In genomic region chr11:32704261-32704660, GRCh38 we compare ENCODE assay signal across 18 cellular contexts.
A peak's percentile ranks its signal among the peaks of the same experiment; 100 is the strongest.
DNase-seq lines count a peak whose midpoint lies in the region; ATAC-seq and TF ChIP-seq lines count a peak whose summit lies in the region.
"Had no signal": no experiment of that assay in that cellular context is flagged by ENCODE, and none has a peak within 500 bp of the region (broad histone marks: within the 10 kb centered on the region; RNA-seq: fewer than 3 reads in every experiment).

No MANE protein-coding gene starts in this region.

- no peak overlapping the region for H3K27ac Mint-ChIP-seq in stimulated activated effector memory CD8-positive, alpha-beta T cell treated with anti-CD3 and anti-CD28 coated beads, Interleukin-12 subunit alpha, Interleukin-12 subunit beta, amount 100 ng/mL, for 72 hours
- no peak overlapping the region for H3K27ac Mint-ChIP-seq in activated CD8-positive, alpha-beta memory T cell treated with anti-CD3 and anti-CD28 coated beads, Interleukin-2, amount 10 ng/mL, durations not matched to agents 7 days and 5 days
- H3K27ac Mint-ChIP-seq: CD14-positive monocyte; CD4-positive, alpha-beta memory T cell had no signal

- 98% methylated on average over 6 of the region's 6 CpGs for WGBS in mesenchymal stem cell
- 92 to 96% methylated on average over 6 of the region's 6 CpGs for WGBS in lower leg skin, 2 donors

- H3K27me3 ChIP-seq in RWPE2 (ENCODE audit: insufficient read depth, poor library complexity, severe bottlenecking) = no peaks in the 10 kb centered on the region
- peaks cover 0 to 6% of the 10 kb centered on the region in 2 experiments for H3K27me3 ChIP-seq in mesenchymal stem cell (ENCODE audit: control insufficient read depth in 1 of 2, insufficient read depth in 1 of 2, low read length in 2 of 2)
- H3K27me3 ChIP-seq: BLaER1 had no signal

- intact Hi-C loops in lower leg skin (cut with DNase I; ENCODE audit: low total_unique reads) = no loop called here

- no peaks in the 10 kb centered on the region for H3K4me1 Mint-ChIP-seq in stimulated activated effector memory CD8-positive, alpha-beta T cell treated with anti-CD3 and anti-CD28 coated beads, Interleukin-12 subunit alpha, Interleukin-12 subunit beta, amount 100 ng/mL, for 72 hours
- H3K4me1 Mint-ChIP-seq in activated CD8-positive, alpha-beta memory T cell treated with anti-CD3 and anti-CD28 coated beads, Interleukin-2, amount 10 ng/mL, durations not matched to agents 7 days and 5 days = no peaks in the 10 kb centered on the region
- H3K4me1 Mint-ChIP-seq: CD4-positive, alpha-beta memory T cell had no signal

- H4K8ac ChIP-seq in mesenchymal stem cell (ENCODE audit: low read length) = peak overlapping the region; percentile 47

- no peak overlapping the region for H2AFZ ChIP-seq in mesenchymal stem cell (ENCODE audit: low read depth, low read length)

- no peak overlapping the region for H2AK5ac ChIP-seq in mesenchymal stem cell (ENCODE audit: low read length, severe bottlenecking)

- no peak overlapping the region for H3K27ac ChIP-seq in RWPE2 (ENCODE audit: poor library complexity, severe bottlenecking)
- no peak overlapping the region for H3K27ac ChIP-seq in mesenchymal stem cell (ENCODE audit: low read length, poor library complexity, severe bottlenecking)
- H3K27ac ChIP-seq: BLaER1, HL-60 had no signal

- H3K36me3 ChIP-seq in RWPE2 (ENCODE audit: low read depth) = no peaks in the 10 kb centered on the region
- no peaks in the 10 kb centered on the region for H3K36me3 ChIP-seq in mesenchymal stem cell (ENCODE audit: control insufficient read depth in 1 of 2, insufficient read depth in 2 of 2, low read depth in 1 of 2, low read length in 2 of 2)
- H3K36me3 ChIP-seq: HAP-1 had no signal

- no peak overlapping the region for H4K91ac ChIP-seq in mesenchymal stem cell (ENCODE audit: low read length)

- no peak overlapping the region for H3K4me3 Mint-ChIP-seq in stimulated activated effector memory CD8-positive, alpha-beta T cell treated with anti-CD3 and anti-CD28 coated beads, Interleukin-12 subunit alpha, Interleukin-12 subunit beta, amount 100 ng/mL, for 72 hours
- no peak overlapping the region for H3K4me3 Mint-ChIP-seq in activated CD8-positive, alpha-beta memory T cell treated with anti-CD3 and anti-CD28 coated beads, Interleukin-2, amount 10 ng/mL, durations not matched to agents 7 days and 5 days
- H3K4me3 Mint-ChIP-seq: CD14-positive monocyte; CD4-positive, alpha-beta memory T cell had no signal

- H3K9me3 Mint-ChIP-seq in stimulated activated effector memory CD8-positive, alpha-beta T cell treated with anti-CD3 and anti-CD28 coated beads, Interleukin-12 subunit alpha, Interleukin-12 subunit beta, amount 100 ng/mL, for 72 hours = no peaks in the 10 kb centered on the region
- H3K9me3 Mint-ChIP-seq in activated CD8-positive, alpha-beta memory T cell treated with anti-CD3 and anti-CD28 coated beads, Interleukin-2, amount 10 ng/mL, durations not matched to agents 7 days and 5 days (ENCODE audit: low read depth) = no peaks in the 10 kb centered on the region

- H3K23ac ChIP-seq in mesenchymal stem cell (ENCODE audit: low read length in 2 of 2) = no peak overlapping the region

- CTCF ChIA-PET in activated CD8-positive, alpha-beta memory T cell treated with anti-CD3 and anti-CD28 coated beads, Interleukin-2, amount 10 ng/mL, durations not matched to agents 7 days and 5 days (lab: Charles Lee) = no interaction called here

- H3K14ac ChIP-seq in mesenchymal stem cell (ENCODE audit: low read length in 2 of 2) = no peak overlapping the region

- no peak overlapping the region for H3K4me2 ChIP-seq in mesenchymal stem cell (ENCODE audit: low read length, poor library complexity, severe bottlenecking)
- H3K4me2 ChIP-seq: BLaER1 had no signal

- DNase-seq in RWPE2 (ENCODE audit: low spot score) = peak; percentile 49
- no peak for DNase-seq in mesenchymal stem cell
- DNase-seq in stimulated activated effector memory CD8-positive, alpha-beta T cell treated with anti-CD3 and anti-CD28 coated beads, Interleukin-12 subunit alpha, Interleukin-12 subunit beta, amount 100 ng/mL, for 72 hours (ENCODE audit: low spot score in 2 of 2) = no peak
- DNase-seq in omental fat pad (ENCODE audit: low spot score) = no peak
- no peak for DNase-seq in lower leg skin (ENCODE audit: low spot score in 2 of 2)
- DNase-seq in anterior cingulate cortex (lab: John Stamatoyannopoulos, UW) = no peak
- no peak for DNase-seq in activated CD8-positive, alpha-beta memory T cell treated with anti-CD3 and anti-CD28 coated beads, Interleukin-2, amount 10 ng/mL, durations not matched to agents 7 days and 5 days
- DNase-seq: 8988T; CD4-positive, alpha-beta memory T cell; DMS153; DMS79; GDM1; GOT3; IMR-90 had no signal

- H3K4ac ChIP-seq in mesenchymal stem cell (ENCODE audit: low read depth in 1 of 2, low read length in 2 of 2) = no peak overlapping the region

- no peak overlapping the region for H2BK12ac ChIP-seq in mesenchymal stem cell (ENCODE audit: low read length in 2 of 2)

- H3K36me3 Mint-ChIP-seq in stimulated activated effector memory CD8-positive, alpha-beta T cell treated with anti-CD3 and anti-CD28 coated beads, Interleukin-12 subunit alpha, Interleukin-12 subunit beta, amount 100 ng/mL, for 72 hours = no peaks in the 10 kb centered on the region
- H3K36me3 Mint-ChIP-seq in activated CD8-positive, alpha-beta memory T cell treated with anti-CD3 and anti-CD28 coated beads, Interleukin-2, amount 10 ng/mL, durations not matched to agents 7 days and 5 days = no peaks in the 10 kb centered on the region
- H3K36me3 Mint-ChIP-seq: CD4-positive, alpha-beta memory T cell had no signal

- no peaks in the 10 kb centered on the region for H3K9me3 ChIP-seq in RWPE2 (ENCODE audit: severe bottlenecking)
- H3K9me3 ChIP-seq in mesenchymal stem cell (ENCODE audit: control insufficient read depth, low read length) = no peaks in the 10 kb centered on the region
- H3K9me3 ChIP-seq: HAP-1 had no signal

- peaks cover 6% of the 10 kb centered on the region for H3K27me3 Mint-ChIP-seq in activated CD8-positive, alpha-beta memory T cell treated with anti-CD3 and anti-CD28 coated beads, Interleukin-2, amount 10 ng/mL, durations not matched to agents 7 days and 5 days

- TF ChIP-seq CTCF in RWPE2 (IDR thresholded peaks at IDR 0.05; ENCODE audit: poor library complexity, severe bottlenecking) (no peak), omental fat pad (IDR thresholded peaks at IDR 0.05) (no peak), lower leg skin (IDR thresholded peaks at IDR 0.05) (no peak)

- ATAC-seq in RWPE2 (ENCODE audit: low read depth) (no peak), omental fat pad (ENCODE audit: low FRiP score) (no peak)
- ATAC-seq in stimulated activated effector memory CD8-positive, alpha-beta T cell treated with anti-CD3 and anti-CD28 coated beads, Interleukin-12 subunit alpha, Interleukin-12 subunit beta, amount 100 ng/mL, for 72 hours = peak; percentile 28
- no peak for ATAC-seq in activated CD8-positive, alpha-beta memory T cell treated with anti-CD3 and anti-CD28 coated beads, Interleukin-2, amount 10 ng/mL, durations not matched to agents 7 days and 5 days

- no peak for TF ChIP-seq POLR2A in lower leg skin (IDR thresholded peaks at IDR 0.05)

- no peak overlapping the region for H2BK15ac ChIP-seq in mesenchymal stem cell (ENCODE audit: low read depth, poor library complexity, severe bottlenecking)

- H3K9ac ChIP-seq in mesenchymal stem cell (ENCODE audit: low read length) = no peak overlapping the region
- H3K9ac ChIP-seq: BLaER1 had no signal

- no peak overlapping the region for H2BK120ac ChIP-seq in mesenchymal stem cell (ENCODE audit: low read depth, low read length)

- no peak overlapping the region for H2BK5ac ChIP-seq in mesenchymal stem cell (ENCODE audit: low read depth, low read length, poor library complexity, severe bottlenecking)

- H3K79me1 ChIP-seq in mesenchymal stem cell (replicated peaks; ENCODE audit: low read length, poor library complexity, severe bottlenecking) = no peaks in the 10 kb centered on the region

- no peak overlapping the region for H3K18ac ChIP-seq in mesenchymal stem cell (ENCODE audit: low read depth in 1 of 2, low read length in 2 of 2)

- peaks cover 14% of the 10 kb centered on the region for H3K4me1 ChIP-seq in RWPE2 (ENCODE audit: insufficient read depth, poor library complexity, severe bottlenecking)
- H3K4me1 ChIP-seq in mesenchymal stem cell (ENCODE audit: control insufficient read depth, insufficient read depth, low read depth, low read length) = no peaks in the 10 kb centered on the region
- H3K4me1 ChIP-seq: BLaER1, HAP-1 had no signal

- H3K4me3 ChIP-seq in RWPE2 (ENCODE audit: severe bottlenecking) (no peak overlapping the region), mesenchymal stem cell (ENCODE audit: insufficient read depth in 1 of 2, low read depth in 1 of 2, low read length in 2 of 2) (no peak overlapping the region), lower leg skin (ENCODE audit: low read depth, poor library complexity, severe bottlenecking) (no peak overlapping the region)
- H3K4me3 ChIP-seq: BLaER1, HAP-1 had no signal
